8 cellular contexts compared by ENCODE assay signal in genomic region chr18:44700652-44701051, GRCh38. TPM values are rescaled to one million over a fixed set of nuclear protein-coding genes. Genes with fewer than 3 reads are reported as not detected.
DNase-seq lines count a peak whose midpoint lies in the region; ATAC-seq and TF ChIP-seq lines count a peak whose summit lies in the region.
"Had no signal": no experiment of that assay in that cellular context is flagged by ENCODE, and none has a peak within 500 bp of the region (broad histone marks: within the 10 kb centered on the region; RNA-seq: fewer than 3 reads in every experiment).

No MANE protein-coding gene starts in this region.

- H3K27me3 Mint-ChIP-seq in activated CD8-positive, alpha-beta T cell treated with anti-CD3 and anti-CD28 coated beads for 36 hours = peaks cover 6% of the 10 kb centered on the region

- no peak overlapping the region for H2AFZ ChIP-seq in GM23248
- H2AFZ ChIP-seq in hepatocyte = no peak overlapping the region

- H3K27ac Mint-ChIP-seq in activated CD8-positive, alpha-beta T cell treated with anti-CD3 and anti-CD28 coated beads for 36 hours = no peak overlapping the region

- H3K4me3 Mint-ChIP-seq in activated CD8-positive, alpha-beta T cell treated with anti-CD3 and anti-CD28 coated beads for 36 hours = no peak overlapping the region

- H3K9me3 ChIP-seq in GM23248 (ENCODE audit: low read depth) = no peaks in the 10 kb centered on the region
- H3K9me3 ChIP-seq in hepatocyte (ENCODE audit: low read depth) = no peaks in the 10 kb centered on the region

- no peaks in the 10 kb centered on the region for H3K9me2 ChIP-seq in GM23248 (ENCODE audit: insufficient read depth)
- no peaks in the 10 kb centered on the region for H3K9me2 ChIP-seq in hepatocyte (replicated peaks; ENCODE audit: insufficient read depth)

- H3K4me1 ChIP-seq in GM23248 (ENCODE audit: insufficient read depth) = peaks cover 6% of the 10 kb centered on the region; the same call in 1 of the 2 replicates
- H3K4me1 ChIP-seq in hepatocyte (ENCODE audit: insufficient read depth) = peaks cover 22% of the 10 kb centered on the region

- in situ Hi-C loops in GM23248 (cut with MboI) = no loop called here

- DNase-seq in GM23248 (peak; percentile 39), hepatocyte (ENCODE audit: low spot score) (peak; percentile 37), superior temporal gyrus (ENCODE audit: extremely low spot score) (peak; percentile 49), NCI-H1694 treated with DMSO at 0.1 percent for 48 hours (lab: John Stamatoyannopoulos, UW) (no peak), D341Med (ENCODE audit: low spot score) (no peak)
- peak; percentile 23 for DNase-seq in activated CD8-positive, alpha-beta T cell treated with anti-CD3 and anti-CD28 coated beads for 36 hours
- DNase-seq: NCI-H69 had no signal

- TF ChIP-seq CTCF in activated CD8-positive, alpha-beta T cell treated with anti-CD3 and anti-CD28 coated beads for 36 hours (IDR thresholded peaks at IDR 0.05) = no peak
- no peak for TF ChIP-seq CTCF in hepatocyte (IDR thresholded peaks at IDR 0.05; ENCODE audit: poor library complexity)

- H3K9ac ChIP-seq in GM23248 = no peak overlapping the region

- CTCF ChIA-PET in activated CD8-positive, alpha-beta T cell treated with anti-CD3 and anti-CD28 coated beads for 36 hours (lab: Charles Lee) = interaction anchor here (1.6 kb wide), 1 partner anchor 19 kb away, joined by 5 read pairs; no protein-coding TSS in a partner anchor

- intact Hi-C loops in activated CD8-positive, alpha-beta T cell treated with anti-CD3 and anti-CD28 coated beads for 36 hours (cut with micrococcal nuclease) = no loop called here

- no peaks in the 10 kb centered on the region for H3K27me3 ChIP-seq in GM23248 (replicated peaks; ENCODE audit: insufficient read depth)
- no peaks in the 10 kb centered on the region for H3K27me3 ChIP-seq in hepatocyte

- no peaks in the 10 kb centered on the region for H3K9me3 Mint-ChIP-seq in activated CD8-positive, alpha-beta T cell treated with anti-CD3 and anti-CD28 coated beads for 36 hours

- H4K20me1 ChIP-seq in GM23248 (ENCODE audit: insufficient read depth) (no peaks in the 10 kb centered on the region), hepatocyte (ENCODE audit: insufficient read depth, poor library complexity, severe bottlenecking) (peaks cover 8% of the 10 kb centered on the region)

- H3K27ac ChIP-seq in GM23248 (no peak overlapping the region), hepatocyte (no peak overlapping the region)

- no peak overlapping the region for H3K4me3 ChIP-seq in GM23248
- H3K4me3 ChIP-seq in hepatocyte = no peak overlapping the region

- no peaks in the 10 kb centered on the region for H3K36me3 ChIP-seq in GM23248 (ENCODE audit: low read depth)
- no peaks in the 10 kb centered on the region for H3K36me3 ChIP-seq in hepatocyte (replicated peaks; ENCODE audit: insufficient read depth, low read depth)

- peaks cover 4% of the 10 kb centered on the region for H3F3A ChIP-seq in GM23248 (ENCODE audit: insufficient read depth)

- H3K79me2 ChIP-seq in GM23248 (ENCODE audit: insufficient read depth) (no peaks in the 10 kb centered on the region), hepatocyte (peaks cover 83% of the 10 kb centered on the region)

- peaks cover 3% of the 10 kb centered on the region for H3K36me3 Mint-ChIP-seq in activated CD8-positive, alpha-beta T cell treated with anti-CD3 and anti-CD28 coated beads for 36 hours (ENCODE audit: low read depth)

- ATAC-seq in activated CD8-positive, alpha-beta T cell treated with anti-CD3 and anti-CD28 coated beads for 36 hours = peak; percentile 77
- ATAC-seq in HG02588 (IDR thresholded peaks at IDR 0.05; ENCODE audit: unreplicated experiment) = no peak

- 66 to 79% methylated on average over 5 of the region's 5 CpGs for WGBS in GM23248 (ENCODE audit: low coverage in 1 of 2, low lambda C conversion rate in 2 of 2, missing lambda C conversion rate in 2 of 2), 2 experiments
- 42% methylated on average over 5 of the region's 5 CpGs for WGBS in hepatocyte (ENCODE audit: low lambda C conversion rate, missing lambda C conversion rate)

- peaks cover 19% of the 10 kb centered on the region for H3K4me1 Mint-ChIP-seq in activated CD8-positive, alpha-beta T cell treated with anti-CD3 and anti-CD28 coated beads for 36 hours (ENCODE audit: low read depth)

- H3K4me2 ChIP-seq in GM23248 (ENCODE audit: unreplicated experiment) (no peak overlapping the region), hepatocyte (no peak overlapping the region)

- POLR2A ChIA-PET in activated CD8-positive, alpha-beta T cell treated with anti-CD3 and anti-CD28 coated beads for 36 hours (lab: Charles Lee) = no interaction called here

RNA-seq across cellular contexts. Expression of gene SETBP1, which starts 20.0 kb away (rescaled TPM):
- 4.1 and 5.2 TPM in 2 replicates for total RNA-seq in GM23248 (2014; rRNA removed; shearing (Covaris generic))
- polyA plus RNA-seq in GM23248 (2016; fragmentation: Nextera tagmentation; extraction: Ambion mirVana) (0.91 and 1.3 TPM in 2 replicates), hepatocyte (8.6 and 10.3 TPM in 2 replicates)
- total RNA-seq in activated CD8-positive, alpha-beta T cell treated with anti-CD3 and anti-CD28 coated beads for 36 hours = 10 to 100 TPM; 10.2 to 10.4 TPM
- total RNA-seq in hepatocyte = 20.1 and 21.1 TPM in 2 replicates

Comparison
In these comparisons a context has a peak if more than half of its experiments do, and no peak if none do; other contexts are left out.
1. DNase-seq: peak in GM23248 (single experiment), activated CD8-positive, alpha-beta T cell treated with anti-CD3 and anti-CD28 coated beads for 36 hours (single experiment), hepatocyte (single experiment) and superior temporal gyrus (single experiment); none in NCI-H1694 treated with DMSO at 0.1 percent for 48 hours (single experiment) and D341Med (single experiment).